In the genomic region with DNA sequence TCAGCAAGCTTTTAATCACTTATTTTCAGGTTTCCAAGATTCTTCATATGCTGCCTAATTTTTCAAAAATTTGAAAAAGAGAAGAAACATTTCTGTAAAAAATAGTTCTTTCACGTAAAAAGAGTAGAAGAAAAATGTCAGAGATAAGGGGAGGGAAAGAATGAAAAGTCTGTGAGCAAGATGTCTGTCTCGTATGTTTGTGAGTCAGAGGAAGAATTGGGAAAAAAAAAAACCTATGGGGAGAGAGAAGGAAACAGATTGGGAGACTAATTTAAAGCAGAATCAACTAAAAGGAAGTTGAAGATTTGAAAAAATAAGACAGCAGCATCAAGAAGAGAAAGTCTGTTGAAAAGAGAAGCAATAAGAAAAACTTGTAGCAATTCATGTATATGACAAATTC, we compare ENCODE assay signal across 21 cellular contexts.
DNase-seq lines count a peak whose midpoint lies in the region; ATAC-seq and TF ChIP-seq lines count a peak whose summit lies in the region.
"Had no signal": no experiment of that assay in that cellular context is flagged by ENCODE, and none has a peak within 500 bp of the region (broad histone marks: within the 10 kb centered on the region; RNA-seq: fewer than 3 reads in every experiment).

No MANE protein-coding gene starts in this region.

- H4K20me1 ChIP-seq in PC-3 (ENCODE audit: low read length), result no peaks in the 10 kb centered on the region

- H3K9me3 ChIP-seq in Caco-2 (no peaks in the 10 kb centered on the region), PC-3 (ENCODE audit: low read length) (no peaks in the 10 kb centered on the region), body of pancreas (no peaks in the 10 kb centered on the region)

- H3K27me3 ChIP-seq in Caco-2 (replicated peaks; ENCODE audit: control insufficient read depth, insufficient read depth, low read length) (no peaks in the 10 kb centered on the region), PC-3 (ENCODE audit: low read length) (no peaks in the 10 kb centered on the region), body of pancreas (no peaks in the 10 kb centered on the region)

- H3K4me1 ChIP-seq in Caco-2, result peaks cover 16% of the 10 kb centered on the region
- peaks cover 68% of the 10 kb centered on the region for H3K4me1 ChIP-seq in PC-3 (ENCODE audit: insufficient read depth, low read length)
- no peaks in the 10 kb centered on the region for H3K4me1 ChIP-seq in body of pancreas

- H3K9me3 Mint-ChIP-seq in Caco-2 (ENCODE audit: unreplicated experiment), result peaks cover 7% of the 10 kb centered on the region

- peaks cover 6% of the 10 kb centered on the region for H3F3A ChIP-seq in PC-3 (ENCODE audit: low read length, unreplicated experiment)

- no peak for DNase-seq in Caco-2
- no peak for DNase-seq in PC-3
- DNase-seq in choroid plexus epithelial cell (ENCODE audit: low read depth), result peak; percentile 23
- peak; percentile 1 for DNase-seq in iris pigment epithelial cell (ENCODE audit: low read depth)
- no peak for DNase-seq in body of pancreas
- DNase-seq in SKM-1 (lab: John Stamatoyannopoulos, UW; ENCODE audit: unreplicated experiment), result no peak
- DNase-seq: 8988T; Calu3; CD4-positive, CD25-positive, alpha-beta regulatory T cell; DMS79; NCI-H1417; NCI-H187 treated with DMSO at 0.1 percent for 48 hours; NCI-H2227 treated with DMSO at 0.1 percent for 48 hours; NCI-H510A treated with DMSO at 0.1 percent for 48 hours; NCI-H774; OCI-M1; SHP77 had no signal

- H3K9ac ChIP-seq in PC-3 (ENCODE audit: low read length), result peak overlapping the region; percentile 91
- H3K9ac ChIP-seq: KMS-11 had no signal

- TF ChIP-seq CTCF in Caco-2 (IDR thresholded peaks at IDR 0.05; ENCODE audit: insufficient read depth in 1 of 2, low read depth in 1 of 2, low read length in 1 of 2, severe bottlenecking in 1 of 2, unreplicated experiment in 1 of 2) (no peak), PC-3 (conservative IDR thresholded peaks at IDR 0.05; ENCODE audit: low read depth, low read length) (no peak), choroid plexus epithelial cell (conservative IDR thresholded peaks at IDR 0.05; ENCODE audit: low read depth, low read length) (no peak), body of pancreas (IDR thresholded peaks at IDR 0.05) (no peak)

- 38 to 41% methylated on average over 2 of the region's 2 CpGs for WGBS in body of pancreas, 2 donors

- intact Hi-C loops in Caco-2 (cut with micrococcal nuclease; ENCODE audit: unreplicated experiment), result no loop called here
- intact Hi-C loops in PC-3 (cut with micrococcal nuclease), result no loop called here
- intact Hi-C loops in body of pancreas (cut with DNase I), result no loop called here

- no peaks in the 10 kb centered on the region for H3K79me2 ChIP-seq in PC-3 (ENCODE audit: low read length)

- H3K36me3 ChIP-seq in Caco-2 (ENCODE audit: control insufficient read depth, insufficient read depth, low read length) (no peaks in the 10 kb centered on the region), PC-3 (ENCODE audit: low read depth, low read length) (no peaks in the 10 kb centered on the region), body of pancreas (replicated peaks in 1 of 2; ENCODE audit: insufficient read depth in 1 of 2, low read depth in 2 of 2) (no peaks in the 10 kb centered on the region)

- POLR2A ChIA-PET in Caco-2 (lab: Charles Lee) (no interaction called here), PC-3 (lab: Charles Lee; ENCODE audit: unreplicated experiment) (no interaction called here)

- H3K4me3 Mint-ChIP-seq in Caco-2 (ENCODE audit: unreplicated experiment), result no peak overlapping the region
- H3K4me3 Mint-ChIP-seq: B cell had no signal

- CTCF ChIA-PET in Caco-2 (lab: Charles Lee), result no interaction called here
- CTCF ChIA-PET in PC-3 (lab: Charles Lee), result no interaction called here

- H3K4me1 Mint-ChIP-seq in Caco-2 (ENCODE audit: low read depth, unreplicated experiment), result peaks cover 15% of the 10 kb centered on the region
- H3K4me1 Mint-ChIP-seq: B cell; CD4-positive, CD25-positive, alpha-beta regulatory T cell had no signal

- H3K27ac ChIP-seq in PC-3 (ENCODE audit: low read length) (peak overlapping the region; percentile 99), body of pancreas (no peak overlapping the region)
- H3K27ac ChIP-seq: KMS-11 had no signal

- H2AFZ ChIP-seq in PC-3 (ENCODE audit: low read length), result no peak overlapping the region

- H3K36me3 Mint-ChIP-seq in Caco-2 (ENCODE audit: insufficient read depth, unreplicated experiment), result no peaks in the 10 kb centered on the region
- H3K36me3 Mint-ChIP-seq: CD4-positive, CD25-positive, alpha-beta regulatory T cell had no signal

- no TSS peak for BruUV-seq in Caco-2 (replicated peaks; lab: Mats Ljungman, UMichigan)
- BruUV-seq in PC-3 (replicated peaks; lab: Mats Ljungman, UMichigan), result no TSS peak

- TF ChIP-seq POLR2A in body of pancreas (IDR thresholded peaks at IDR 0.05), result no peak

- ATAC-seq in PC-3, result no peak
- ATAC-seq in HG03039 (IDR thresholded peaks at IDR 0.05; ENCODE audit: unreplicated experiment), result no peak
- no peak for ATAC-seq in body of pancreas
- ATAC-seq in HG03108 (IDR thresholded peaks at IDR 0.05; ENCODE audit: unreplicated experiment), result no peak

- H3K27ac Mint-ChIP-seq in Caco-2 (ENCODE audit: unreplicated experiment), result peak overlapping the region; percentile 12
- H3K27ac Mint-ChIP-seq: B cell; CD4-positive, CD25-positive, alpha-beta regulatory T cell had no signal

- H3K9me2 ChIP-seq in PC-3 (replicated peaks; ENCODE audit: low read length), result no peaks in the 10 kb centered on the region

- H3K4me2 ChIP-seq in PC-3 (ENCODE audit: low read length), result no peak overlapping the region
- H3K4me2 ChIP-seq: KMS-11 had no signal

- H3K4me3 ChIP-seq in Caco-2 (ENCODE audit: low read depth, low read length) (no peak overlapping the region), PC-3 (ENCODE audit: low read length) (no peak overlapping the region), choroid plexus epithelial cell (ENCODE audit: low read depth, low read length) (no peak overlapping the region), body of pancreas (no peak overlapping the region)

- H3K27me3 Mint-ChIP-seq in Caco-2 (ENCODE audit: insufficient read depth, unreplicated experiment), result no peaks in the 10 kb centered on the region
- H3K27me3 Mint-ChIP-seq: CD4-positive, CD25-positive, alpha-beta regulatory T cell had no signal

Comparison
In these comparisons a context has a peak if more than half of its experiments do, and no peak if none do; other contexts are left out.
1. DNase-seq: peak in choroid plexus epithelial cell (single experiment) and iris pigment epithelial cell (single experiment); none in Caco-2 (0 of 2), PC-3 (single experiment), body of pancreas (0 of 4) and SKM-1 (single experiment).